ENCODE assay signal across 19 cellular contexts in genomic region chr16:11651796-11652195, GRCh38. TPM values are rescaled to one million over a fixed set of nuclear protein-coding genes. Genes with fewer than 3 reads are reported as not detected.
DNase-seq lines count a peak whose midpoint lies in the region; ATAC-seq and TF ChIP-seq lines count a peak whose summit lies in the region.
"Had no signal": no experiment of that assay in that cellular context is flagged by ENCODE, and none has a peak within 500 bp of the region (broad histone marks: within the 10 kb centered on the region; RNA-seq: fewer than 3 reads in every experiment).

No MANE protein-coding gene starts in this region.

- no peaks in the 10 kb centered on the region for H3K4me1 Mint-ChIP-seq in MCF 10A (ENCODE audit: insufficient read depth, unreplicated experiment)
- H3K4me1 Mint-ChIP-seq in activated T-helper 17 cell treated with anti-CD3 and anti-CD28 coated beads, Interleukin-2, amount 50 U/mL, for 72 hours: no peaks in the 10 kb centered on the region
- H3K4me1 Mint-ChIP-seq in stimulated activated memory B cell treated with anti-CD40 and anti-IgM and Interleukin-4, amounts not matched to agents 10 μg/mL and 1 μg/mL and 100 μg/mL, for 72 hours: peaks cover 19% of the 10 kb centered on the region
- peaks cover 6% of the 10 kb centered on the region for H3K4me1 Mint-ChIP-seq in activated CD4-positive, alpha-beta memory T cell treated with anti-CD3 and anti-CD28 coated beads for 36 hours (ENCODE audit: low read depth)
- H3K4me1 Mint-ChIP-seq: H9 had no signal

- H3K27me3 ChIP-seq in breast epithelium (no peaks in the 10 kb centered on the region), OCI-LY1 (ENCODE audit: insufficient read depth, low read length) (no peaks in the 10 kb centered on the region), osteoblast (ENCODE audit: insufficient read depth, low read length) (no peaks in the 10 kb centered on the region)
- H3K27me3 ChIP-seq: Peyer's patch had no signal

- CTCF ChIA-PET in MCF 10A (lab: Yijun Ruan, JAX): no interaction called here
- CTCF ChIA-PET in activated CD4-positive, alpha-beta memory T cell treated with anti-CD3 and anti-CD28 coated beads for 36 hours (lab: Charles Lee): interaction anchor here (0.8 kb wide), 1 partner anchor 10 kb away, joined by 3 read pairs; no protein-coding TSS in a partner anchor

- intact Hi-C loops in MCF 10A (cut with micrococcal nuclease) (no loop called here), breast epithelium (cut with DNase I; ENCODE audit: low total_unique reads) (no loop called here)
- intact Hi-C loops in activated CD4-positive, alpha-beta memory T cell treated with anti-CD3 and anti-CD28 coated beads for 36 hours (cut with micrococcal nuclease): no loop called here

- no peak overlapping the region; the same call in 1 of the 2 replicates for H3K9ac ChIP-seq in OCI-LY1 (ENCODE audit: low read length)

- H3K36me3 Mint-ChIP-seq in MCF 10A (ENCODE audit: insufficient read depth, unreplicated experiment): no peaks in the 10 kb centered on the region
- H3K36me3 Mint-ChIP-seq in activated T-helper 17 cell treated with anti-CD3 and anti-CD28 coated beads, Interleukin-2, amount 50 U/mL, for 72 hours (ENCODE audit: low read depth): no peaks in the 10 kb centered on the region
- no peaks in the 10 kb centered on the region for H3K36me3 Mint-ChIP-seq in stimulated activated memory B cell treated with anti-CD40 and anti-IgM and Interleukin-4, amounts not matched to agents 10 μg/mL and 1 μg/mL and 100 μg/mL, for 72 hours
- H3K36me3 Mint-ChIP-seq in activated CD4-positive, alpha-beta memory T cell treated with anti-CD3 and anti-CD28 coated beads for 36 hours: no peaks in the 10 kb centered on the region

- DNase-seq in MCF 10A (ENCODE audit: unreplicated experiment) (peak; percentile 56), breast epithelium (ENCODE audit: low spot score in 2 of 2) (no peak), foreskin fibroblast (no peak), osteoblast (ENCODE audit: insufficient read length, low spot score, missing footprints) (no peak)
- DNase-seq in activated CD4-positive, alpha-beta memory T cell treated with anti-CD3 and anti-CD28 coated beads for 36 hours: no peak
- DNase-seq: DMS79, H9, NCI-H1417 treated with DMSO at 0.1 percent for 48 hours, NCI-H187 treated with DMSO at 0.1 percent for 48 hours, NCI-H226, NCI-H524 treated with DMSO at 0.1 percent for 48 hours, Peyer's patch, SHP77 had no signal

- TF ChIP-seq POLR2A in breast epithelium (IDR thresholded peaks at IDR 0.05): no peak

- H3K4me1 ChIP-seq in breast epithelium (no peaks in the 10 kb centered on the region), OCI-LY1 (ENCODE audit: insufficient read depth, low read length, severe bottlenecking) (peaks cover 9% of the 10 kb centered on the region), osteoblast (ENCODE audit: insufficient read depth, low read length) (no peaks in the 10 kb centered on the region)
- H3K4me1 ChIP-seq: Peyer's patch had no signal

- peak overlapping the region; percentile 31; the same call in 1 of the 2 replicates for H2AFZ ChIP-seq in OCI-LY1 (ENCODE audit: low read length)
- H2AFZ ChIP-seq in osteoblast (ENCODE audit: low read length): no peak overlapping the region

- H3K27ac Mint-ChIP-seq in MCF 10A (ENCODE audit: low read depth, unreplicated experiment): peak overlapping the region; percentile 53
- peak overlapping the region; percentile 1 for H3K27ac Mint-ChIP-seq in activated T-helper 17 cell treated with anti-CD3 and anti-CD28 coated beads, Interleukin-2, amount 50 U/mL, for 72 hours
- H3K27ac Mint-ChIP-seq in stimulated activated memory B cell treated with anti-CD40 and anti-IgM and Interleukin-4, amounts not matched to agents 10 μg/mL and 1 μg/mL and 100 μg/mL, for 72 hours: peak overlapping the region; percentile 23
- no peak overlapping the region for H3K27ac Mint-ChIP-seq in activated CD4-positive, alpha-beta memory T cell treated with anti-CD3 and anti-CD28 coated beads for 36 hours
- H3K27ac Mint-ChIP-seq: H9 had no signal

- H3K36me3 ChIP-seq in breast epithelium (no peaks in the 10 kb centered on the region), OCI-LY1 (ENCODE audit: insufficient read depth, low read length) (no peaks in the 10 kb centered on the region), osteoblast (ENCODE audit: insufficient read depth, low read length) (no peaks in the 10 kb centered on the region)
- H3K36me3 ChIP-seq: Peyer's patch had no signal

- BruUV-seq in MCF 10A (replicated peaks; lab: Mats Ljungman, UMichigan): no TSS peak

- H3K27me3 Mint-ChIP-seq in MCF 10A (ENCODE audit: insufficient read depth, unreplicated experiment): no peaks in the 10 kb centered on the region
- H3K27me3 Mint-ChIP-seq in activated T-helper 17 cell treated with anti-CD3 and anti-CD28 coated beads, Interleukin-2, amount 50 U/mL, for 72 hours: no peaks in the 10 kb centered on the region
- H3K27me3 Mint-ChIP-seq in stimulated activated memory B cell treated with anti-CD40 and anti-IgM and Interleukin-4, amounts not matched to agents 10 μg/mL and 1 μg/mL and 100 μg/mL, for 72 hours: no peaks in the 10 kb centered on the region
- no peaks in the 10 kb centered on the region for H3K27me3 Mint-ChIP-seq in activated CD4-positive, alpha-beta memory T cell treated with anti-CD3 and anti-CD28 coated beads for 36 hours

- POLR2A ChIA-PET in MCF 10A (lab: Yijun Ruan, JAX): interaction anchor here (1.6 kb wide), 1 partner anchor 11 kb away, joined by 3 read pairs; no protein-coding TSS in a partner anchor
- POLR2A ChIA-PET in activated CD4-positive, alpha-beta memory T cell treated with anti-CD3 and anti-CD28 coated beads for 36 hours (lab: Charles Lee): interaction anchor here (0.7 kb wide), 1 partner anchor 48 kb away, joined by 3 read pairs; no protein-coding TSS in a partner anchor

- H3K79me2 ChIP-seq in OCI-LY1 (ENCODE audit: insufficient read depth, low read length) (no peaks in the 10 kb centered on the region), osteoblast (ENCODE audit: insufficient read depth, low read length) (no peaks in the 10 kb centered on the region)

- no peak overlapping the region for H3K27ac ChIP-seq in breast epithelium
- H3K27ac ChIP-seq in OCI-LY1 (ENCODE audit: low read depth, low read length, poor library complexity, severe bottlenecking): no peak overlapping the region
- H3K27ac ChIP-seq in osteoblast (ENCODE audit: low read depth, low read length): no peak overlapping the region
- H3K27ac ChIP-seq: C4-2B, HL-60, Peyer's patch, SK-N-MC had no signal

- H3F3A ChIP-seq in OCI-LY1 (ENCODE audit: insufficient read depth, low read length): no peaks in the 10 kb centered on the region

- TF ChIP-seq CTCF in MCF 10A (IDR thresholded peaks at IDR 0.05; ENCODE audit: unreplicated experiment) (no peak), breast epithelium (IDR thresholded peaks at IDR 0.05) (no peak), OCI-LY1 (IDR thresholded peaks at IDR 0.05; ENCODE audit: low read length) (no peak), foreskin fibroblast (IDR thresholded peaks at IDR 0.05; ENCODE audit: low read depth, low read length) (no peak), osteoblast (IDR thresholded peaks at IDR 0.05; ENCODE audit: extremely low read depth, low read depth, low read length) (no peak)

- H4K20me1 ChIP-seq in OCI-LY1 (ENCODE audit: insufficient read depth, low read length) (no peaks in the 10 kb centered on the region), osteoblast (ENCODE audit: insufficient read depth, low read length) (no peaks in the 10 kb centered on the region)

- peak overlapping the region; percentile 3; the same call in 1 of the 2 replicates for H3K4me2 ChIP-seq in OCI-LY1 (ENCODE audit: low read length)
- H3K4me2 ChIP-seq in osteoblast (ENCODE audit: insufficient read depth, low read length): no peak overlapping the region

- no peak for ATAC-seq in activated T-helper 17 cell treated with anti-CD3 and anti-CD28 coated beads, Interleukin-2, amount 50 U/mL, for 72 hours (replicated peaks)
- no peak for ATAC-seq in stimulated activated memory B cell treated with anti-CD40 and anti-IgM and Interleukin-4, amounts not matched to agents 10 μg/mL and 1 μg/mL and 100 μg/mL, for 72 hours

- no peak overlapping the region for H3K4me3 Mint-ChIP-seq in MCF 10A (ENCODE audit: unreplicated experiment)
- H3K4me3 Mint-ChIP-seq in activated T-helper 17 cell treated with anti-CD3 and anti-CD28 coated beads, Interleukin-2, amount 50 U/mL, for 72 hours: no peak overlapping the region
- H3K4me3 Mint-ChIP-seq in stimulated activated memory B cell treated with anti-CD40 and anti-IgM and Interleukin-4, amounts not matched to agents 10 μg/mL and 1 μg/mL and 100 μg/mL, for 72 hours: no peak overlapping the region
- no peak overlapping the region for H3K4me3 Mint-ChIP-seq in activated CD4-positive, alpha-beta memory T cell treated with anti-CD3 and anti-CD28 coated beads for 36 hours
- H3K4me3 Mint-ChIP-seq: H9 had no signal

- H3K9me3 Mint-ChIP-seq in MCF 10A (ENCODE audit: unreplicated experiment): no peaks in the 10 kb centered on the region
- no peaks in the 10 kb centered on the region for H3K9me3 Mint-ChIP-seq in activated T-helper 17 cell treated with anti-CD3 and anti-CD28 coated beads, Interleukin-2, amount 50 U/mL, for 72 hours
- no peaks in the 10 kb centered on the region for H3K9me3 Mint-ChIP-seq in stimulated activated memory B cell treated with anti-CD40 and anti-IgM and Interleukin-4, amounts not matched to agents 10 μg/mL and 1 μg/mL and 100 μg/mL, for 72 hours
- no peaks in the 10 kb centered on the region for H3K9me3 Mint-ChIP-seq in activated CD4-positive, alpha-beta memory T cell treated with anti-CD3 and anti-CD28 coated beads for 36 hours
- H3K9me3 Mint-ChIP-seq: H9 had no signal

- H3K9me3 ChIP-seq in breast epithelium (no peaks in the 10 kb centered on the region), OCI-LY1 (ENCODE audit: low read length) (no peaks in the 10 kb centered on the region), osteoblast (ENCODE audit: low read depth, low read length) (no peaks in the 10 kb centered on the region)
- H3K9me3 ChIP-seq: Peyer's patch had no signal

- H3K9me2 ChIP-seq in OCI-LY1 (ENCODE audit: low read depth, low read length): no peaks in the 10 kb centered on the region

- H3K4me3 ChIP-seq in breast epithelium (no peak overlapping the region), OCI-LY1 (ENCODE audit: low read depth, low read length, poor library complexity, severe bottlenecking) (no peak overlapping the region), foreskin fibroblast (ENCODE audit: low read depth in 1 of 2, low read length in 2 of 2) (no peak overlapping the region), osteoblast (ENCODE audit: insufficient read depth, low read length) (no peak overlapping the region)
- H3K4me3 ChIP-seq: Peyer's patch, SK-N-MC had no signal

RNA-seq across cellular contexts. Expression of gene SNN, which starts 16.5 kb away (rescaled TPM):
- 1.9 and 5.8 TPM in 2 replicates for total RNA-seq in MCF 10A (2022)
- total RNA-seq in breast epithelium: 10 to 100 TPM; 16.4 to 68.3 (median 18.7) TPM
- 1 to 10 TPM; 3.3 to 4.9 TPM for total RNA-seq in activated T-helper 17 cell treated with anti-CD3 and anti-CD28 coated beads, Interleukin-2, amount 50 U/mL, for 72 hours
- total RNA-seq in osteoblast: 13.0 and 13.8 TPM in 2 replicates
- total RNA-seq in activated CD4-positive, alpha-beta memory T cell treated with anti-CD3 and anti-CD28 coated beads for 36 hours: 1 to 10 TPM; 9.1 TPM
